In genomic region chr13:74039667-74040066, GRCh38 we compare ENCODE assay signal across 17 cellular contexts.
DNase-seq lines count a peak whose midpoint lies in the region; ATAC-seq and TF ChIP-seq lines count a peak whose summit lies in the region.
"Had no signal": no experiment of that assay in that cellular context is flagged by ENCODE, and none has a peak within 500 bp of the region (broad histone marks: within the 10 kb centered on the region; RNA-seq: fewer than 3 reads in every experiment).

No MANE protein-coding gene starts in this region.

- H3K36me3 Mint-ChIP-seq in CD4-positive, alpha-beta T cell (ENCODE audit: low read depth), result peaks cover 41% of the 10 kb centered on the region
- no peaks in the 10 kb centered on the region for H3K36me3 Mint-ChIP-seq in activated T-helper 1 cell treated with anti-CD3 and anti-CD28 coated beads, Interleukin-12 subunit alpha, Interleukin-12 subunit beta, Interleukin-2, Interleukin-4 antibody, amounts not matched to agents 30 ng/mL and 10 ng/mL and 1 ng/mL, durations not matched to agents 14 hours and 24 hours and 36 hours (ENCODE audit: low read depth)
- H3K36me3 Mint-ChIP-seq: CD14-positive monocyte had no signal

- CTCF ChIA-PET in CD4-positive, alpha-beta T cell (lab: Charles Lee), result no interaction called here
- CTCF ChIA-PET in OCI-LY7 (lab: Charles Lee; ENCODE audit: unreplicated experiment), result interaction anchor here (0.6 kb wide), 1 partner anchor 74 kb away, joined by 3 read pairs; no protein-coding TSS in a partner anchor

- no peaks in the 10 kb centered on the region for H3K9me3 ChIP-seq in CD4-positive, alpha-beta T cell (ENCODE audit: control insufficient read depth, low read length)
- H3K9me3 ChIP-seq in OCI-LY7 (ENCODE audit: low read length), result no peaks in the 10 kb centered on the region
- H3K9me3 ChIP-seq: A549, BE2C had no signal

- peaks cover 14% of the 10 kb centered on the region; the same call in 1 of the 2 replicates for H3K36me3 ChIP-seq in OCI-LY7 (ENCODE audit: insufficient read depth, low read length)
- H3K36me3 ChIP-seq: BE2C had no signal

- H3K9me3 Mint-ChIP-seq in CD4-positive, alpha-beta T cell, result no peaks in the 10 kb centered on the region
- H3K9me3 Mint-ChIP-seq in activated T-helper 1 cell treated with anti-CD3 and anti-CD28 coated beads, Interleukin-12 subunit alpha, Interleukin-12 subunit beta, Interleukin-2, Interleukin-4 antibody, amounts not matched to agents 30 ng/mL and 10 ng/mL and 1 ng/mL, durations not matched to agents 14 hours and 24 hours and 36 hours, result no peaks in the 10 kb centered on the region

- H2AFZ ChIP-seq in OCI-LY7 (ENCODE audit: low read length), result no peak overlapping the region

- H3K4me3 ChIP-seq in OCI-LY7 (ENCODE audit: low read depth, low read length, poor library complexity, severe bottlenecking) (no peak overlapping the region), epithelial cell of esophagus (ENCODE audit: low read length) (no peak overlapping the region)
- H3K4me3 ChIP-seq: A549; BLaER1 treated with 17β-estradiol and CSF1 and Interleukin-3, amounts not matched to agents 10 nM and 100 nM had no signal

- H3K27ac ChIP-seq in CD4-positive, alpha-beta T cell (ENCODE audit: low read depth, low read length), result no peak overlapping the region
- no peak overlapping the region for H3K27ac ChIP-seq in OCI-LY7 (ENCODE audit: low read depth, low read length, poor library complexity, severe bottlenecking)
- H3K27ac ChIP-seq: A549; BLaER1 treated with 17β-estradiol and CSF1 and Interleukin-3, amounts not matched to agents 10 nM and 100 nM had no signal

- intact Hi-C loops in CD4-positive, alpha-beta T cell (cut with DNase I, micrococcal nuclease), result no loop called here
- intact Hi-C loops in OCI-LY7 (cut with micrococcal nuclease; ENCODE audit: unreplicated experiment), result loop anchor here (5.0 to 10.0 kb wide), 2 partner anchors 202 to 275 kb away; no protein-coding TSS in a partner anchor
- intact Hi-C loops in activated T-helper 1 cell treated with anti-CD3 and anti-CD28 coated beads, Interleukin-12 subunit alpha, Interleukin-12 subunit beta, Interleukin-2, Interleukin-4 antibody, amounts not matched to agents 30 ng/mL and 10 ng/mL and 1 ng/mL, durations not matched to agents 14 hours and 24 hours and 36 hours (cut with micrococcal nuclease), result no loop called here
- intact Hi-C loops in Right ventricle myocardium superior (cut with DNase I), result no loop called here

- no peaks in the 10 kb centered on the region for H3K27me3 ChIP-seq in CD4-positive, alpha-beta T cell (ENCODE audit: control insufficient read depth, insufficient read depth, low read length)
- H3K27me3 ChIP-seq: BE2C; BLaER1 treated with 17β-estradiol and CSF1 and Interleukin-3, amounts not matched to agents 10 nM and 100 nM had no signal

- DNase-seq in CD4-positive, alpha-beta T cell, result no peak
- DNase-seq in OCI-LY7 (ENCODE audit: low spot score) (no peak), epithelial cell of esophagus (ENCODE audit: low read depth) (peak; percentile 5), Right ventricle myocardium superior (no peak), NCI-H510A (lab: John Stamatoyannopoulos, UW) (no peak)
- no peak for DNase-seq in activated T-helper 1 cell treated with anti-CD3 and anti-CD28 coated beads, Interleukin-12 subunit alpha, Interleukin-12 subunit beta, Interleukin-2, Interleukin-4 antibody, amounts not matched to agents 30 ng/mL and 10 ng/mL and 1 ng/mL, durations not matched to agents 14 hours and 24 hours and 36 hours (ENCODE audit: low spot score)
- DNase-seq: CD4-positive, alpha-beta memory T cell; COR-L47; DMS79 treated with DMSO at 0.1 percent for 48 hours; GF-D8; GOT3 had no signal

- peaks cover 93% of the 10 kb centered on the region for H3K4me1 Mint-ChIP-seq in CD4-positive, alpha-beta T cell (ENCODE audit: low read depth)
- peaks cover 13% of the 10 kb centered on the region for H3K4me1 Mint-ChIP-seq in activated T-helper 1 cell treated with anti-CD3 and anti-CD28 coated beads, Interleukin-12 subunit alpha, Interleukin-12 subunit beta, Interleukin-2, Interleukin-4 antibody, amounts not matched to agents 30 ng/mL and 10 ng/mL and 1 ng/mL, durations not matched to agents 14 hours and 24 hours and 36 hours (ENCODE audit: low read depth)
- H3K4me1 Mint-ChIP-seq: CD14-positive monocyte had no signal

- H4K20me1 ChIP-seq in OCI-LY7 (ENCODE audit: insufficient read depth, low read length), result no peaks in the 10 kb centered on the region
- H4K20me1 ChIP-seq: BLaER1 treated with 17β-estradiol and CSF1 and Interleukin-3, amounts not matched to agents 10 nM and 100 nM had no signal

- ATAC-seq in CD4-positive, alpha-beta T cell (ENCODE audit: poor library complexity), result no peak
- peak; percentile 7 for ATAC-seq in GM18870 (IDR thresholded peaks at IDR 0.05; ENCODE audit: unreplicated experiment)
- no peak for ATAC-seq in Right ventricle myocardium superior (ENCODE audit: poor library complexity)
- ATAC-seq in HG02885 (IDR thresholded peaks at IDR 0.05; ENCODE audit: poor library complexity, unreplicated experiment), result no peak

- no peak overlapping the region for H3K4me3 Mint-ChIP-seq in CD4-positive, alpha-beta T cell
- H3K4me3 Mint-ChIP-seq in activated T-helper 1 cell treated with anti-CD3 and anti-CD28 coated beads, Interleukin-12 subunit alpha, Interleukin-12 subunit beta, Interleukin-2, Interleukin-4 antibody, amounts not matched to agents 30 ng/mL and 10 ng/mL and 1 ng/mL, durations not matched to agents 14 hours and 24 hours and 36 hours, result no peak overlapping the region
- H3K4me3 Mint-ChIP-seq: CD14-positive monocyte had no signal

- peaks cover 25% of the 10 kb centered on the region; the same call in 1 of the 2 replicates for H3K79me2 ChIP-seq in OCI-LY7 (ENCODE audit: insufficient read depth, low read depth, low read length)

- peak overlapping the region; percentile 38 for H3K27ac Mint-ChIP-seq in CD4-positive, alpha-beta T cell
- no peak overlapping the region for H3K27ac Mint-ChIP-seq in activated T-helper 1 cell treated with anti-CD3 and anti-CD28 coated beads, Interleukin-12 subunit alpha, Interleukin-12 subunit beta, Interleukin-2, Interleukin-4 antibody, amounts not matched to agents 30 ng/mL and 10 ng/mL and 1 ng/mL, durations not matched to agents 14 hours and 24 hours and 36 hours
- H3K27ac Mint-ChIP-seq: CD14-positive monocyte had no signal

- peaks cover 24% of the 10 kb centered on the region for H3K4me1 ChIP-seq in OCI-LY7 (ENCODE audit: insufficient read depth, low read length, poor library complexity, severe bottlenecking)
- H3K4me1 ChIP-seq: A549 had no signal

- no peak for TF ChIP-seq CTCF in CD4-positive, alpha-beta T cell (IDR thresholded peaks at IDR 0.05)
- TF ChIP-seq CTCF in OCI-LY7 (conservative IDR thresholded peaks at IDR 0.05; ENCODE audit: low read length) (no peak), epithelial cell of esophagus (IDR thresholded peaks at IDR 0.05; ENCODE audit: insufficient read depth, low read depth, low read length, missing control alignments) (no peak)

- POLR2A ChIA-PET in CD4-positive, alpha-beta T cell (lab: Charles Lee), result interaction anchor here (1.2 to 1.5 kb wide), 2 partner anchors 9 to 12 kb away, joined by 3 to 6 read pairs; no protein-coding TSS in a partner anchor
- POLR2A ChIA-PET in OCI-LY7 (lab: Charles Lee), result interaction anchor here (0.7 to 2.9 kb wide), 7 partner anchors 9 to 247 kb away, joined by 3 to 21 read pairs (median 3); no protein-coding TSS in a partner anchor

- H3K4me2 ChIP-seq in OCI-LY7 (ENCODE audit: low read length), result peak overlapping the region; percentile 37
- H3K4me2 ChIP-seq: A549; BLaER1 treated with 17β-estradiol and CSF1 and Interleukin-3, amounts not matched to agents 10 nM and 100 nM had no signal

- no peaks in the 10 kb centered on the region for H3K9me2 ChIP-seq in OCI-LY7 (ENCODE audit: insufficient read depth, low read length)

- no peaks in the 10 kb centered on the region for H3K27me3 Mint-ChIP-seq in CD4-positive, alpha-beta T cell
- H3K27me3 Mint-ChIP-seq in activated T-helper 1 cell treated with anti-CD3 and anti-CD28 coated beads, Interleukin-12 subunit alpha, Interleukin-12 subunit beta, Interleukin-2, Interleukin-4 antibody, amounts not matched to agents 30 ng/mL and 10 ng/mL and 1 ng/mL, durations not matched to agents 14 hours and 24 hours and 36 hours (ENCODE audit: insufficient read depth), result no peaks in the 10 kb centered on the region
- H3K27me3 Mint-ChIP-seq: CD4-positive, alpha-beta memory T cell had no signal

- no TSS peak for BruUV-seq in OCI-LY7 (replicated peaks; lab: Mats Ljungman, UMichigan)
